Comparison of ENCODE assay signal across 20 cellular contexts in the genomic region with DNA sequence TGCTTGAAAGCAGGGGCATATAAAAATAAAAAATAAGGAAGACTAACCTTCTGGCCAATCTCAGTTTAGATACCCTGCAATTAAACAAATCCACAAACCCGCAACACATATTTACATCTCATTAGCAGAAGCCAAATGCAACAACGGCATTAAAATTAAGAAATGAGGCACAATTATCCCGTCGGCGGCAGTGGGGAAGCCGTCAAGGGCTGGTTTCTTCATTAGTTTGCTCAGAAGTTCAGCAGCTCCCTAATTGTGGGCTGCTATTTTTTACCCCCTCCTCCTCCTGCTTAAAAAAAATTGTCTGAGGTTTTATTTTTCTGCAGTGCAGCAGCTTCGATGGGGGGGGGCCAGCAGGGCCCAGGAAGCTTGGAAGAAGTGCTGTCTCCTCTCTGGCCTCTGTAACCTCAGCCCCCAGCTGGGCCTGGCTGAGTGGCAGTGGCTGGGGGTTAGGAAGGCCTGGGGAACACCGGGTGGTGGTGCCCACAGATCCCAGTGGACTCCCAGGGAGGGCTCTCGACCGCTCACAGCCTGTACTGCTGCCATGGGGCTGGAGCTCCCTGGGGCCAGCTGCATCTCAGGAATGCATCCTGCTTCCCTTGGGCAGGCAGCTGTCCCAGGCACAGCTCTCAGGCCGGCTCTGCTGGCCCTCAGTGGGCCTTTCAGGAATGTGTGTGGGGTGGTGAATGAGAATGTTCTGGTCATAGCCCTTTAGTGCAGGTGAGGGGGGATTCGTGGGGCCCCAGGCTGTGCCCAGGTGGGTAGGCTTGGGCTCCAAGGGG.
DNase-seq lines count a peak whose midpoint lies in the region; ATAC-seq and TF ChIP-seq lines count a peak whose summit lies in the region.
"Had no signal": no experiment of that assay in that cellular context is flagged by ENCODE, and none has a peak within 500 bp of the region (broad histone marks: within the 10 kb centered on the region; RNA-seq: fewer than 3 reads in every experiment).

No MANE protein-coding gene starts in this region.

- H3K27ac ChIP-seq in BLaER1 (no peak overlapping the region), KOPT-K1 (ENCODE audit: low read depth, low read length, poor library complexity, severe bottlenecking) (peak overlapping the region; percentile 46), ectodermal cell (ENCODE audit: insufficient read depth, low read depth, low read length, poor library complexity, severe bottlenecking) (peak overlapping the region; percentile 16), neural progenitor cell (no peak overlapping the region)
- H3K27ac ChIP-seq: gastrocnemius medialis, psoas muscle had no signal

- no peaks in the 10 kb centered on the region for H3K27me3 Mint-ChIP-seq in neural progenitor cell (ENCODE audit: insufficient read depth, low read depth)

- H3K36me3 Mint-ChIP-seq in neural progenitor cell = no peaks in the 10 kb centered on the region
- H3K36me3 Mint-ChIP-seq: activated naive CD4-positive, alpha-beta T cell treated with anti-CD3 and anti-CD28 coated beads, Interleukin-2, amount 10 ng/mL, durations not matched to agents 7 days and 5 days; CD8-positive, alpha-beta memory T cell had no signal

- peak; percentile 52 for DNase-seq in neural progenitor cell (ENCODE audit: low spot score)
- DNase-seq in COR-L47 (lab: John Stamatoyannopoulos, UW) = no peak
- DNase-seq in glomerular visceral epithelial cell (ENCODE audit: extremely low spot score) = no peak
- DNase-seq: activated naive CD4-positive, alpha-beta T cell treated with anti-CD3 and anti-CD28 coated beads, Interleukin-2, amount 10 ng/mL, durations not matched to agents 7 days and 5 days; CD8-positive, alpha-beta memory T cell; cortex of kidney; erythroblast; gastrocnemius medialis; MG63; NCI-H1694 treated with DMSO at 0.1 percent for 48 hours; psoas muscle; SHP77 treated with DMSO at 0.1 percent for 48 hours; stimulated activated CD4-positive, alpha-beta T cell treated with anti-CD3 and anti-CD28 coated beads, Interleukin-15, amount 100 ng/mL, for 24 hours; stimulated activated naive CD8-positive, alpha-beta T cell treated with anti-CD3 and anti-CD28 coated beads, Interleukin-15, Interleukin-2, amounts not matched to agents 100 U/mL and 50 U/mL, for 24 hours had no signal

- H4K20me1 ChIP-seq in BLaER1 = peaks cover 12% of the 10 kb centered on the region
- H4K20me1 ChIP-seq in neural progenitor cell (ENCODE audit: low read depth) = no peaks in the 10 kb centered on the region

- 72 to 74% methylated on average over 12 of the region's 12 CpGs for WGBS in ectodermal cell, 2 experiments

- peak overlapping the region; percentile 75 for H3K4me2 ChIP-seq in BLaER1
- H3K4me2 ChIP-seq in neural progenitor cell = no peak overlapping the region

- H3K4me1 ChIP-seq in BLaER1 (peaks cover 25% of the 10 kb centered on the region), ectodermal cell (ENCODE audit: control insufficient read depth, insufficient read depth, low read length) (peaks cover 23% of the 10 kb centered on the region), neural progenitor cell (no peaks in the 10 kb centered on the region)
- H3K4me1 ChIP-seq: gastrocnemius medialis, psoas muscle had no signal

- no peak overlapping the region for H2AFZ ChIP-seq in neural progenitor cell (replicated peaks)

- no peaks in the 10 kb centered on the region for H3K79me2 ChIP-seq in neural progenitor cell (ENCODE audit: low read depth)

- H3K27me3 ChIP-seq in BLaER1 (no peaks in the 10 kb centered on the region), ectodermal cell (ENCODE audit: control insufficient read depth, insufficient read depth, low read length, poor library complexity, severe bottlenecking) (no peaks in the 10 kb centered on the region), neural progenitor cell (no peaks in the 10 kb centered on the region)
- H3K27me3 ChIP-seq: gastrocnemius medialis, MG63 had no signal

- no peaks in the 10 kb centered on the region for H3K9me3 ChIP-seq in BLaER1
- H3K9me3 ChIP-seq in KOPT-K1 (ENCODE audit: insufficient read depth, low read length, poor library complexity, severe bottlenecking) = no peaks in the 10 kb centered on the region
- no peaks in the 10 kb centered on the region for H3K9me3 ChIP-seq in ectodermal cell (ENCODE audit: control insufficient read depth, low read length)
- H3K9me3 ChIP-seq in neural progenitor cell (ENCODE audit: low read depth) = no peaks in the 10 kb centered on the region
- H3K9me3 ChIP-seq: gastrocnemius medialis, MG63, psoas muscle had no signal

- peak overlapping the region; percentile 42 for H3K27ac Mint-ChIP-seq in neural progenitor cell
- H3K27ac Mint-ChIP-seq: activated naive CD4-positive, alpha-beta T cell treated with anti-CD3 and anti-CD28 coated beads, Interleukin-2, amount 10 ng/mL, durations not matched to agents 7 days and 5 days; CD8-positive, alpha-beta memory T cell; nephron had no signal

- H3K4me1 Mint-ChIP-seq in neural progenitor cell = peaks cover 24% of the 10 kb centered on the region
- H3K4me1 Mint-ChIP-seq: activated naive CD4-positive, alpha-beta T cell treated with anti-CD3 and anti-CD28 coated beads, Interleukin-2, amount 10 ng/mL, durations not matched to agents 7 days and 5 days; CD8-positive, alpha-beta memory T cell had no signal

- ATAC-seq in HG02852 (IDR thresholded peaks at IDR 0.05; ENCODE audit: unreplicated experiment) (no peak), GM18519 (IDR thresholded peaks at IDR 0.05; ENCODE audit: low FRiP score, unreplicated experiment) (no peak)
- ATAC-seq: gastrocnemius medialis; psoas muscle; stimulated activated naive CD8-positive, alpha-beta T cell treated with anti-CD3 and anti-CD28 coated beads, Interleukin-15, Interleukin-2, amounts not matched to agents 100 U/mL and 50 U/mL, for 24 hours had no signal

- TF ChIP-seq CTCF in neural progenitor cell (IDR thresholded peaks at IDR 0.05) = no peak

- H3K9ac ChIP-seq in BLaER1 = no peak overlapping the region; the same call in 1 of the 2 replicates
- no peak overlapping the region for H3K9ac ChIP-seq in neural progenitor cell

- H3K4me3 Mint-ChIP-seq in neural progenitor cell = no peak overlapping the region
- H3K4me3 Mint-ChIP-seq: activated naive CD4-positive, alpha-beta T cell treated with anti-CD3 and anti-CD28 coated beads, Interleukin-2, amount 10 ng/mL, durations not matched to agents 7 days and 5 days; CD8-positive, alpha-beta memory T cell; nephron had no signal

- H3K36me3 ChIP-seq in BLaER1 (no peaks in the 10 kb centered on the region), KOPT-K1 (ENCODE audit: insufficient read depth, low read length) (no peaks in the 10 kb centered on the region), ectodermal cell (ENCODE audit: control insufficient read depth, insufficient read depth, low read length) (no peaks in the 10 kb centered on the region), neural progenitor cell (no peaks in the 10 kb centered on the region)
- H3K36me3 ChIP-seq: gastrocnemius medialis, MG63 had no signal

- H3K4me3 ChIP-seq in BLaER1 (no peak overlapping the region), ectodermal cell (ENCODE audit: insufficient read depth, low read depth, low read length) (no peak overlapping the region), neural progenitor cell (no peak overlapping the region)
- H3K4me3 ChIP-seq: gastrocnemius medialis, MG63, psoas muscle had no signal

- H3K9me3 Mint-ChIP-seq in neural progenitor cell = peaks cover 3% of the 10 kb centered on the region
- H3K9me3 Mint-ChIP-seq: activated naive CD4-positive, alpha-beta T cell treated with anti-CD3 and anti-CD28 coated beads, Interleukin-2, amount 10 ng/mL, durations not matched to agents 7 days and 5 days; CD8-positive, alpha-beta memory T cell; nephron had no signal

- H3F3A ChIP-seq in neural progenitor cell (ENCODE audit: low read depth) = no peaks in the 10 kb centered on the region

Comparison
In these comparisons a context has a peak if more than half of its experiments do, and no peak if none do; other contexts are left out.
1. H3K27ac ChIP-seq: peak in KOPT-K1 (single experiment) and ectodermal cell (single experiment); none in BLaER1 (single experiment) and neural progenitor cell (single experiment).